In the genomic region with DNA sequence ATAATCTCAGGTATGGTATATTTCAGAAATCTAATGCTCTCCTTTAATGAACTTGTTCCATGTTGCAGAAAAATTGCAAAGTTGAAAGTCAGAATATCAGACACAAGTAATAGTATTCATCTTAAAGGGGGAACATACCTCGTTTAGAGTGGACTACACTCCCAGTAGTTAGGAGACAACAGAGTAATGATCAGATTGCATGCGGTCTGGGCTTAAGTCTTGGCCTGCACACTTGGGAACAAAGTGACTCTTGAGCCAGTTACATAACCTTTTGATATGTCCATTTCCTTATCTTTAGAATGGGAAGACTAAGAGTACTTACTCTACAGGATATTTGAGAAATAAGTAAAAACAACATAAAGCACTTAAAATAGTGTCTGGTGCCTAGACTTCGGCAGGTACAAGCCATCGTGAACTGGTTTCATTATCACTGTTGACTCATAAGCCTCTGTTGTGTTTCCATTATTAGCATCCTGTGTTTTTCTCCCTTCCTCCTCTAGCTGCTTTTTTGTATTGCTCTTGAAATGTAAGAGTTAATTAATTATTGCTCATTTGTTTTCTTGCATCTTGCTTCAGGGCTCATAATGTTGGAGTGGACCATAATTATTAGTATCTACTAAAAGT, we compare ENCODE assay signal across 9 cellular contexts. TPM values are rescaled to one million over a fixed set of nuclear protein-coding genes. Genes with fewer than 3 reads are reported as not detected.
DNase-seq lines count a peak whose midpoint lies in the region; ATAC-seq, FAIRE-seq and TF ChIP-seq lines count a peak whose summit lies in the region.
"Had no signal": no experiment of that assay in that cellular context is flagged by ENCODE, and none has a peak within 500 bp of the region (broad histone marks: within the 10 kb centered on the region; RNA-seq: fewer than 3 reads in every experiment).

No MANE protein-coding gene starts in this region.

- dilution Hi-C loops in endothelial cell of umbilical vein (cut with MboI; ENCODE audit: extremely low pct_ligation_motif_present, low sequenced_read_pairs) = no loop called here

- CTCF ChIA-PET in endothelial cell of umbilical vein (lab: Charles Lee) = no interaction called here

- peak overlapping the region; percentile 67 for H2AFZ ChIP-seq in endothelial cell of umbilical vein (ENCODE audit: low read depth, low read length)

- intact Hi-C loops in endothelial cell of umbilical vein (cut with micrococcal nuclease) = loop anchor here (5.0 kb wide), 1 partner anchor 111 kb away; a partner anchor contains a TSS

- no peaks in the 10 kb centered on the region for H3K9me1 ChIP-seq in endothelial cell of umbilical vein (replicated peaks; ENCODE audit: control insufficient read depth, extremely low read depth, insufficient read depth, low read length)

- H3K27me3 Mint-ChIP-seq in mesothelial cell of epicardium (ENCODE audit: low read depth) = no peaks in the 10 kb centered on the region

- H3K9me3 ChIP-seq in endothelial cell of umbilical vein (replicated peaks; ENCODE audit: control insufficient read depth, insufficient read depth, low read length) = no peaks in the 10 kb centered on the region
- H3K9me3 ChIP-seq: esophagus squamous epithelium, SJSA1 had no signal

- no peaks in the 10 kb centered on the region for H3K4me1 Mint-ChIP-seq in mesothelial cell of epicardium

- BruUV-seq in endothelial cell of umbilical vein (replicated peaks; lab: Mats Ljungman, UMichigan) = no TSS peak

- H3K4me3 ChIP-seq in endothelial cell of umbilical vein (replicated peaks in 1 of 3; ENCODE audit: insufficient read depth in 1 of 3, low read depth in 1 of 3, low read length in 3 of 3) = no peak overlapping the region
- no peak overlapping the region for H3K4me3 ChIP-seq in coronary artery
- H3K4me3 ChIP-seq: esophagus squamous epithelium, SJSA1 had no signal

- no peak for TF ChIP-seq CTCF in endothelial cell of umbilical vein (IDR thresholded peaks at IDR 0.05; ENCODE audit: extremely low read depth in 1 of 2, insufficient read depth in 1 of 2, low read depth in 1 of 2, low read length in 2 of 2)
- no peak for TF ChIP-seq CTCF in coronary artery (IDR thresholded peaks at IDR 0.05)
- no peak for TF ChIP-seq CTCF in mesothelial cell of epicardium (IDR thresholded peaks at IDR 0.05; ENCODE audit: unreplicated experiment)

- no peaks in the 10 kb centered on the region for H4K20me1 ChIP-seq in endothelial cell of umbilical vein (replicated peaks; ENCODE audit: control insufficient read depth, extremely low read depth, insufficient read depth, low read length)

- no peaks in the 10 kb centered on the region for H3K27me3 ChIP-seq in endothelial cell of umbilical vein (ENCODE audit: control insufficient read depth in 2 of 2, insufficient read depth in 2 of 2, low read length in 2 of 2)
- H3K27me3 ChIP-seq: esophagus squamous epithelium, SJSA1 had no signal

- ATAC-seq in GM18519 (IDR thresholded peaks at IDR 0.05; ENCODE audit: low FRiP score, unreplicated experiment) = peak; percentile 84
- peak; percentile 85 for ATAC-seq in GM21381 (IDR thresholded peaks at IDR 0.05; ENCODE audit: unreplicated experiment)
- peak; percentile 83 for ATAC-seq in HG03139 (IDR thresholded peaks at IDR 0.05; ENCODE audit: unreplicated experiment)

- peaks cover 5% of the 10 kb centered on the region for H3K4me1 ChIP-seq in endothelial cell of umbilical vein (ENCODE audit: control insufficient read depth, extremely low read depth, insufficient read depth, low read length)
- H3K4me1 ChIP-seq: esophagus squamous epithelium, SJSA1 had no signal

- H3K36me3 ChIP-seq in endothelial cell of umbilical vein (ENCODE audit: control insufficient read depth in 2 of 2, extremely low read depth in 1 of 2, insufficient read depth in 2 of 2, low read length in 2 of 2) = no peaks in the 10 kb centered on the region

- peak overlapping the region; percentile 85 for H3K4me2 ChIP-seq in endothelial cell of umbilical vein (ENCODE audit: insufficient read depth, low read length)

- peak overlapping the region; percentile 16 for H3K9ac ChIP-seq in endothelial cell of umbilical vein (replicated peaks; ENCODE audit: extremely low read depth, insufficient read depth, low read length)

- peak; percentile 79 for FAIRE-seq in endothelial cell of umbilical vein (lab: Jason Lieb, UNC)

- POLR2A ChIA-PET in endothelial cell of umbilical vein (lab: Charles Lee) = no interaction called here

- H3K79me2 ChIP-seq in endothelial cell of umbilical vein (ENCODE audit: control insufficient read depth, insufficient read depth, low read length) = no peaks in the 10 kb centered on the region

- TF ChIP-seq POLR2A in endothelial cell of umbilical vein (IDR thresholded peaks at IDR 0.05; ENCODE audit: low read depth, low read length) = no peak

- H3K27ac ChIP-seq in endothelial cell of umbilical vein (ENCODE audit: insufficient read depth, low read depth, low read length) (peak overlapping the region; percentile 40), coronary artery (no peak overlapping the region)
- H3K27ac ChIP-seq: esophagus squamous epithelium, SJSA1 had no signal

- peaks cover 28% of the 10 kb centered on the region for H3K36me3 Mint-ChIP-seq in mesothelial cell of epicardium

- peak; percentile 30 for DNase-seq in endothelial cell of umbilical vein (ENCODE audit: low read depth, low spot score)
- no peak for DNase-seq in coronary artery (ENCODE audit: low spot score)
- no peak for DNase-seq in mesothelial cell of epicardium (ENCODE audit: low spot score in 2 of 2, unreplicated experiment in 2 of 2)
- DNase-seq in retina = no peak
- DNase-seq: esophagus squamous epithelium had no signal

- H3K4me3 Mint-ChIP-seq in mesothelial cell of epicardium = no peak overlapping the region

- H3K9me3 Mint-ChIP-seq in mesothelial cell of epicardium = no peaks in the 10 kb centered on the region

- no peak overlapping the region for H3K27ac Mint-ChIP-seq in mesothelial cell of epicardium

TF ChIP-seq in endothelial cell of umbilical vein, 7 proteins besides CTCF, POLR2A, EP300 and RAD21:
- TF ChIP-seq, protein P1, sequence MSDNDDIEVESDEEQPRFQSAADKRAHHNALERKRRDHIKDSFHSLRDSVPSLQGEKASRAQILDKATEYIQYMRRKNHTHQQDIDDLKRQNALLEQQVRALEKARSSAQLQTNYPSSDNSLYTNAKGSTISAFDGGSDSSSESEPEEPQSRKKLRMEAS (IDR thresholded peaks at IDR 0.05; ENCODE audit: insufficient read depth, insufficient read length) = no peak
- no peak for TF ChIP-seq EZH2 (IDR thresholded peaks at IDR 0.05; ENCODE audit: borderline replicate concordance, low read depth, low read length, severe bottlenecking)
- no peak for TF ChIP-seq POLR2AphosphoS5 (IDR thresholded peaks at IDR 0.05; ENCODE audit: insufficient read depth, low read depth, low read length)
- TF ChIP-seq GATA2 (IDR thresholded peaks at IDR 0.05; ENCODE audit: insufficient read depth, insufficient read length, low read depth, low read length) = no peak
- no peak for TF ChIP-seq FOS (IDR thresholded peaks at IDR 0.05; ENCODE audit: borderline replicate concordance, insufficient read depth, low read length)
- TF ChIP-seq JUN (IDR thresholded peaks at IDR 0.05; ENCODE audit: borderline replicate concordance, insufficient read depth, insufficient read length, low read depth) = no peak

RNA-seq across cellular contexts. Expression of a gene that starts 53.0 kb away (rescaled TPM):
- total RNA-seq in endothelial cell of umbilical vein (39.3 and 39.5 TPM in 2 replicates), mesothelial cell of epicardium (107 to 111 TPM (median 109 TPM) in 3 replicates)
- polyA plus RNA-seq in endothelial cell of umbilical vein = 26.2 and 36.1 TPM in 2 replicates
- polyA plus RNA-seq in endothelial cell of umbilical vein (2011; cell fraction: cytosol; rRNA removed) = 20.8 and 22.1 TPM in 2 replicates
- polyA plus RNA-seq in endothelial cell of umbilical vein (2011; cell fraction: nucleus; rRNA removed) = 141 and 143 TPM in 2 replicates
- polyA plus RNA-seq in endothelial cell of umbilical vein (2012) = 14.9 and 16.9 TPM in 2 replicates
- polyA minus RNA-seq in endothelial cell of umbilical vein = 45.2 and 69.5 TPM in 2 replicates
- polyA minus RNA-seq in endothelial cell of umbilical vein (2011; cell fraction: cytosol; rRNA and poly(A)+ RNA removed) = 15.3 TPM
- 64.1 and 97.8 TPM in 2 replicates for polyA minus RNA-seq in endothelial cell of umbilical vein (2011; cell fraction: nucleus; rRNA and poly(A)+ RNA removed)
